21 cellular contexts compared by ENCODE assay signal in the genomic region with DNA sequence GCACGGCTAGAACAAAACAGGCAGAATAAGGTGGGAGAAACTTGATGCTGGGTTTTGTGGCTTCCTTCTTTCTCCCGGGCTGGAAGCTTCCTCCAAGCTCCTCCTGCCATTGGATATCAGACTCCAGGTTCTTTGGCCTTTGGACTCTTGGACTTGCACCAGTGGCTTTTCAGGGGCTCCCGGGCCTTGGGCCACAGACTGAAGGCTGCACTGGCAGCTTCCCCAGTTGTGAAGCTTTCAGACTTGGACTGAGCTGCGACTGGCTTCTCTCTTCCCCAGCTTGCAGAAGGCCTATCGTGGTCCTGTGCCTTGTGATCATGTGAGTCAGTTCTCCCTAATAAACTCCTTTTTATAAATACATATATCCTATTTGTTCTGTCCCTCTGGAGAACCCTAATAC.
DNase-seq lines count a peak whose midpoint lies in the region; ATAC-seq, FAIRE-seq and TF ChIP-seq lines count a peak whose summit lies in the region.
"Had no signal": no experiment of that assay in that cellular context is flagged by ENCODE, and none has a peak within 500 bp of the region (broad histone marks: within the 10 kb centered on the region; RNA-seq: fewer than 3 reads in every experiment).

No MANE protein-coding gene starts in this region.

- no peaks in the 10 kb centered on the region for H3K27me3 ChIP-seq in duodenal mucosa (ENCODE audit: control insufficient read depth in 1 of 2, insufficient read depth in 2 of 2, low read length in 2 of 2)
- no peaks in the 10 kb centered on the region for H3K27me3 ChIP-seq in right lobe of liver
- no peaks in the 10 kb centered on the region for H3K27me3 ChIP-seq in small intestine (ENCODE audit: control insufficient read depth in 2 of 2, insufficient read depth in 2 of 2, low read length in 2 of 2)
- H3K27me3 ChIP-seq: BE2C had no signal

- WGBS in right lobe of liver (ENCODE audit: insufficient coverage, low coverage, low lambda C conversion rate, missing lambda C conversion rate): 45% methylated on average over 3 of the region's 5 CpGs
- 26 to 61% (median 32%) methylated on average over 5 of the region's 5 CpGs for WGBS in small intestine, 3 donors

- no peak for FAIRE-seq in small intestine (lab: Jason Lieb, UNC)
- FAIRE-seq: G401.6, GM12891, H54 had no signal

- no peak overlapping the region for H3K27ac ChIP-seq in duodenal mucosa (ENCODE audit: low read depth, low read length)
- H3K27ac ChIP-seq in right lobe of liver: no peak overlapping the region
- H3K27ac ChIP-seq in small intestine (ENCODE audit: low read depth in 1 of 2, low read length in 1 of 2): no peak overlapping the region

- intact Hi-C loops in right lobe of liver (cut with DNase I): no loop called here

- TF ChIP-seq POLR2A in right lobe of liver (IDR thresholded peaks at IDR 0.05): no peak

- no peak for TF ChIP-seq CTCF in right lobe of liver (IDR thresholded peaks at IDR 0.05)

- H3K36me3 ChIP-seq in duodenal mucosa (ENCODE audit: control insufficient read depth in 1 of 2, insufficient read depth in 2 of 2, low read length in 2 of 2) (no peaks in the 10 kb centered on the region), right lobe of liver (no peaks in the 10 kb centered on the region), small intestine (ENCODE audit: control insufficient read depth in 2 of 2, insufficient read depth in 2 of 2, low read length in 2 of 2) (no peaks in the 10 kb centered on the region)
- H3K36me3 ChIP-seq: BE2C had no signal

- H3K4me3 ChIP-seq in duodenal mucosa (ENCODE audit: low read depth in 1 of 2, low read length in 2 of 2) (peak overlapping the region; percentile 26 to 32), right lobe of liver (no peak overlapping the region), small intestine (ENCODE audit: low read depth in 1 of 2, low read length in 2 of 2) (peak overlapping the region in 1 of 2 donors; percentile 4)
- H3K4me3 ChIP-seq: GM23338 had no signal

- H3K9ac ChIP-seq in duodenal mucosa (ENCODE audit: low read depth in 1 of 2, low read length in 2 of 2): no peak overlapping the region

- peaks cover 17 to 19% of the 10 kb centered on the region in 2 donors for H3K4me1 ChIP-seq in duodenal mucosa (ENCODE audit: control insufficient read depth in 1 of 2, insufficient read depth in 2 of 2, low read length in 2 of 2)
- peaks cover 0 to 13% (median 0%) of the 10 kb centered on the region in 4 donors for H3K4me1 ChIP-seq in right lobe of liver
- peaks cover 0 to 6% of the 10 kb centered on the region in 2 donors for H3K4me1 ChIP-seq in small intestine (ENCODE audit: control insufficient read depth in 2 of 2, insufficient read depth in 1 of 2, low read depth in 1 of 2, low read length in 1 of 2)
- H3K4me1 ChIP-seq: BE2C had no signal

- DNase-seq in Ammon's horn (ENCODE audit: low spot score) (peak; percentile 9), right lobe of liver (peak; percentile 30 to 88 (median 61)), small intestine (peak; percentile 81), NCI-H446 treated with DMSO at 0.1 percent for 48 hours (lab: John Stamatoyannopoulos, UW) (no peak)
- DNase-seq: 8988T; BE2C; CD4-positive, CD25-positive, alpha-beta regulatory T cell; CD8-positive, alpha-beta memory T cell; COR-L47; DMS 273 treated with DMSO at 0.1 percent for 48 hours; DMS53; DND-41; EL; HCEC 1CT had no signal

- H3K9me3 ChIP-seq in duodenal mucosa (ENCODE audit: control insufficient read depth in 1 of 2, low read length in 2 of 2) (no peaks in the 10 kb centered on the region), right lobe of liver (no peaks in the 10 kb centered on the region), small intestine (ENCODE audit: control insufficient read depth, low read depth) (no peaks in the 10 kb centered on the region)
- H3K9me3 ChIP-seq: BE2C had no signal

- peak in 3 of 4 donors; percentile 67 to 83 (median 80) for ATAC-seq in right lobe of liver
- no peak for ATAC-seq in HG02610 (IDR thresholded peaks at IDR 0.05; ENCODE audit: unreplicated experiment)
- ATAC-seq in GM18517 (IDR thresholded peaks at IDR 0.05; ENCODE audit: unreplicated experiment): no peak
- ATAC-seq: GM23338 had no signal

Comparison
In these comparisons a context has a peak if more than half of its experiments do, and no peak if none do; other contexts are left out.
1. H3K4me3 ChIP-seq: peak in duodenal mucosa (2 of 2); none in right lobe of liver (0 of 3).
2. ATAC-seq: peak in right lobe of liver (3 of 4); none in HG02610 (single experiment) and GM18517 (single experiment).